ENCODE assay signal across 30 cellular contexts in genomic region chr1:50827546-50827945, GRCh38.
"Had no signal": no experiment of that assay in that cellular context is flagged by ENCODE, and none has a peak within 500 bp of the region (broad histone marks: within the 10 kb centered on the region; RNA-seq: fewer than 3 reads in every experiment).

No MANE protein-coding gene starts in this region.

- ATAC-seq: activated CD4-positive, alpha-beta T cell treated with anti-CD3 and anti-CD28 coated beads for 36 hours; activated CD8-positive, alpha-beta memory T cell treated with anti-CD3 and anti-CD28 coated beads, Interleukin-2, amount 10 ng/mL, durations not matched to agents 7 days and 5 days; activated CD8-positive, alpha-beta T cell treated with anti-CD3 and anti-CD28 coated beads, Interleukin-2, amount 10 ng/mL, durations not matched to agents 7 days and 5 days; activated naive CD8-positive, alpha-beta T cell treated with anti-CD3 and anti-CD28 coated beads, Interleukin-2, amount 50 U/mL, for 24 hours; foreskin keratinocyte; gastroesophageal sphincter; T-helper 17 cell had no signal

- H3K36me3 ChIP-seq: ascending aorta, breast epithelium, cardiac muscle cell, esophagus muscularis mucosa, gastroesophageal sphincter had no signal

- H3K27me3 ChIP-seq: ascending aorta, breast epithelium, cardiac muscle cell, dorsolateral prefrontal cortex, esophagus muscularis mucosa, foreskin keratinocyte, gastroesophageal sphincter had no signal

- H3K4me1 ChIP-seq: breast epithelium, foreskin keratinocyte had no signal

- H3K27ac ChIP-seq: ascending aorta, breast epithelium, cardiac muscle cell, coronary artery, dorsolateral prefrontal cortex, esophagus muscularis mucosa, foreskin keratinocyte, gastroesophageal sphincter had no signal

- H3K4me3 ChIP-seq: ascending aorta, breast epithelium, cardiac muscle cell, coronary artery, dorsolateral prefrontal cortex, esophagus muscularis mucosa, gastroesophageal sphincter had no signal

- DNase-seq: activated CD4-positive, alpha-beta memory T cell treated with anti-CD3 and anti-CD28 coated beads for 36 hours; activated CD4-positive, alpha-beta T cell treated with anti-CD3 and anti-CD28 coated beads for 36 hours; activated CD4-positive, alpha-beta T cell treated with anti-CD3 and anti-CD28 coated beads, Interleukin-2, amount 10 ng/mL, durations not matched to agents 24 days and 14 days; activated CD4-positive, CD25-positive, alpha-beta regulatory T cell; activated CD4-positive, CD25-positive, alpha-beta regulatory T cell treated with anti-CD3 and anti-CD28 coated beads, Interleukin-2, amount 50 U/mL, for 72 hours; activated CD8-positive, alpha-beta memory T cell treated with anti-CD3 and anti-CD28 coated beads, Interleukin-2, amount 10 ng/mL, durations not matched to agents 7 days and 5 days; activated CD8-positive, alpha-beta memory T cell treated with anti-CD3 and anti-CD28 coated beads, Interleukin-2, amount 50 U/mL, for 4 hours; activated CD8-positive, alpha-beta T cell treated with anti-CD3 and anti-CD28 coated beads, Interleukin-2, amount 10 ng/mL, durations not matched to agents 7 days and 5 days; activated effector memory CD4-positive, alpha-beta T cell treated with anti-CD3 and anti-CD28 coated beads, Interleukin-2, amount 50 U/mL, for 16 hours; activated naive CD4-positive, alpha-beta T cell treated with anti-CD3 and anti-CD28 coated beads for 36 hours; activated naive CD8-positive, alpha-beta T cell treated with anti-CD3 and anti-CD28 coated beads for 36 hours; activated naive CD8-positive, alpha-beta T cell treated with anti-CD3 and anti-CD28 coated beads, Interleukin-2, amount 50 U/mL, for 24 hours; activated T-cell treated with anti-CD3 and anti-CD28 coated beads, Interleukin-2, amount 50 U/mL, for 1 hour; activated T-cell treated with anti-CD3 and anti-CD28 coated beads, Interleukin-2, amount 50 U/mL, for 48 hours; central memory CD4-positive, alpha-beta T cell; cerebellar nuclear complex; dorsolateral prefrontal cortex; effector memory CD4-positive, alpha-beta T cell; endodermal cell; erythroblast; foreskin keratinocyte; T-helper 1 cell; T-helper 17 cell; T1000 had no signal

- H3K9me3 ChIP-seq: ascending aorta, breast epithelium, esophagus muscularis mucosa, gastroesophageal sphincter had no signal
